In genomic region chr19:44756089-44756562, GRCh38 we compare ENCODE assay signal across 14 cellular contexts. TPM values are rescaled to one million over a fixed set of nuclear protein-coding genes. Genes with fewer than 3 reads are reported as not detected.
DNase-seq lines count a peak whose midpoint lies in the region; ATAC-seq, FAIRE-seq and TF ChIP-seq lines count a peak whose summit lies in the region.
"Had no signal": no experiment of that assay in that cellular context is flagged by ENCODE, and none has a peak within 500 bp of the region (broad histone marks: within the 10 kb centered on the region; RNA-seq: fewer than 3 reads in every experiment).

No MANE protein-coding gene starts in this region.

- no peaks in the 10 kb centered on the region for H3K9me3 Mint-ChIP-seq in CD4-positive, alpha-beta T cell

- no peaks in the 10 kb centered on the region for H3K9me3 ChIP-seq in CD4-positive, alpha-beta T cell (ENCODE audit: control insufficient read depth, low read length)
- H3K9me3 ChIP-seq in Panc1 (ENCODE audit: control insufficient read depth, insufficient read depth, low read depth, low read length) (no peaks in the 10 kb centered on the region), esophagus muscularis mucosa (no peaks in the 10 kb centered on the region), prostate gland (no peaks in the 10 kb centered on the region)
- H3K9me3 ChIP-seq: SJSA1 had no signal

- H3K4me1 Mint-ChIP-seq in CD4-positive, alpha-beta T cell (ENCODE audit: low read depth), result peaks cover 70% of the 10 kb centered on the region

- peak overlapping the region; percentile 66 for H3K4me3 Mint-ChIP-seq in CD4-positive, alpha-beta T cell

- no peak for FAIRE-seq in H54 (lab: Jason Lieb, UNC)

- no peaks in the 10 kb centered on the region for H3K36me3 ChIP-seq in Panc1 (ENCODE audit: control insufficient read depth, insufficient read depth, low read length)
- peaks cover 7 to 73% (median 53%) of the 10 kb centered on the region in 4 donors for H3K36me3 ChIP-seq in esophagus muscularis mucosa
- H3K36me3 ChIP-seq in prostate gland, result peaks cover 0 to 3% of the 10 kb centered on the region in 2 donors

- BruUV-seq in Panc1 (replicated peaks; lab: Mats Ljungman, UMichigan), result no TSS peak

- no peak for TF ChIP-seq EP300 in esophagus muscularis mucosa (IDR thresholded peaks at IDR 0.05)

- POLR2A ChIA-PET in CD4-positive, alpha-beta T cell (lab: Charles Lee), result no interaction called here
- POLR2A ChIA-PET in Panc1 (lab: Charles Lee), result no interaction called here

- H3K4me1 ChIP-seq in Panc1 (ENCODE audit: control insufficient read depth, insufficient read depth, low read length) (peaks cover 42% of the 10 kb centered on the region), esophagus muscularis mucosa (peaks cover 66 to 88% (median 80%) of the 10 kb centered on the region in 4 donors), prostate gland (replicated peaks) (peaks cover 38% of the 10 kb centered on the region)

- ATAC-seq in CD4-positive, alpha-beta T cell (ENCODE audit: poor library complexity), result no peak
- no peak for ATAC-seq in Panc1
- ATAC-seq: activated CD4-positive, CD25-positive, alpha-beta regulatory T cell treated with anti-CD3 and anti-CD28 coated beads, Interleukin-2, amount 50 U/mL, for 24 hours had no signal

- no peaks in the 10 kb centered on the region for H3K27me3 Mint-ChIP-seq in CD4-positive, alpha-beta T cell

- no peak for DNase-seq in CD4-positive, alpha-beta T cell
- DNase-seq in Panc1 (ENCODE audit: low read depth, low spot score) (no peak), esophagus muscularis mucosa (ENCODE audit: extremely low spot score) (no peak), prostate gland (ENCODE audit: low spot score) (no peak), C1 segment of cervical spinal cord (lab: John Stamatoyannopoulos, UW) (no peak), GF-D8 (lab: John Stamatoyannopoulos, UW) (no peak), H54 (ENCODE audit: insufficient read length, low spot score) (no peak), amniotic stem cell (lab: John Stamatoyannopoulos, UW) (no peak)

- no peaks in the 10 kb centered on the region for H3K27me3 ChIP-seq in CD4-positive, alpha-beta T cell (ENCODE audit: control insufficient read depth, insufficient read depth, low read length)
- no peaks in the 10 kb centered on the region for H3K27me3 ChIP-seq in Panc1 (ENCODE audit: control insufficient read depth, insufficient read depth, low read length)
- no peaks in the 10 kb centered on the region for H3K27me3 ChIP-seq in esophagus muscularis mucosa
- H3K27me3 ChIP-seq in prostate gland (replicated peaks; ENCODE audit: insufficient read depth), result no peaks in the 10 kb centered on the region
- H3K27me3 ChIP-seq: SJSA1 had no signal

- H3K4me3 ChIP-seq in Panc1 (ENCODE audit: low read depth in 2 of 2, low read length in 2 of 2) (no peak overlapping the region), esophagus muscularis mucosa (no peak overlapping the region), prostate gland (no peak overlapping the region)
- H3K4me3 ChIP-seq: SJSA1 had no signal

- TF ChIP-seq CTCF in CD4-positive, alpha-beta T cell (IDR thresholded peaks at IDR 0.05), result no peak
- TF ChIP-seq CTCF in Panc1 (IDR thresholded peaks at IDR 0.05) (no peak), esophagus muscularis mucosa (IDR thresholded peaks at IDR 0.05) (no peak), prostate gland (IDR thresholded peaks at IDR 0.05) (no peak)

- TF ChIP-seq POLR2A in esophagus muscularis mucosa (IDR thresholded peaks at IDR 0.05; ENCODE audit: low read depth) (no peak), prostate gland (IDR thresholded peaks at IDR 0.05) (no peak), H54 (IDR thresholded peaks at IDR 0.05; ENCODE audit: low read depth, low read length) (no peak)

- intact Hi-C loops in CD4-positive, alpha-beta T cell (cut with DNase I, micrococcal nuclease), result no loop called here
- intact Hi-C loops in Panc1 (cut with micrococcal nuclease; ENCODE audit: unreplicated experiment) (no loop called here), esophagus muscularis mucosa (cut with DNase I) (no loop called here), prostate gland (cut with DNase I) (no loop called here)

- WGBS in esophagus muscularis mucosa, result 100% methylated on average over 2 of the region's 7 CpGs
- WGBS in prostate gland, result 88% methylated on average over 7 of the region's 7 CpGs

- CTCF ChIA-PET in CD4-positive, alpha-beta T cell (lab: Charles Lee), result interaction anchor here (1.3 kb wide), 1 partner anchor 32 kb away, joined by 6 read pairs; no protein-coding TSS in a partner anchor
- CTCF ChIA-PET in Panc1 (lab: Charles Lee), result no interaction called here

- H3K27ac ChIP-seq in CD4-positive, alpha-beta T cell (ENCODE audit: low read depth, low read length), result peak overlapping the region; percentile 46
- peak overlapping the region; percentile 63; the same call in 1 of the 2 replicates for H3K27ac ChIP-seq in Panc1 (ENCODE audit: low read length)
- H3K27ac ChIP-seq in esophagus muscularis mucosa (replicated peaks in 1 of 4), result peak overlapping the region; percentile 89 to 95 (median 90)
- peak overlapping the region; percentile 46 to 96 for H3K27ac ChIP-seq in prostate gland

- H3K36me3 Mint-ChIP-seq in CD4-positive, alpha-beta T cell (ENCODE audit: low read depth), result peaks cover 66% of the 10 kb centered on the region

- in situ Hi-C loops in Panc1 (cut with HindIII; ENCODE audit: low pct_unique_long_range_greater_than_20kb, low sequenced_read_pairs), result no loop called here

- H3K27ac Mint-ChIP-seq in CD4-positive, alpha-beta T cell, result peak overlapping the region; percentile 99

RNA-seq across cellular contexts. Expression of gene BCL3, which starts 7.6 kb away (rescaled TPM):
- total RNA-seq in CD4-positive, alpha-beta T cell, result 10 to 100 TPM; 90.9 to 97.1 TPM
- total RNA-seq in Panc1 (2021; ENCODE audit: unreplicated experiment) (48.5 TPM), esophagus muscularis mucosa (100 to 1,000 TPM in 1 of 4 donors, 10 to 100 TPM in 2, 1 to 10 TPM in 1; 10.0 to 147 (median 20.2) TPM), prostate gland (10 to 100 TPM; 22.6 to 44.0 TPM)
- 80.9 TPM for polyA plus RNA-seq in Panc1 (2012; ENCODE audit: insufficient read length)

RNA-seq across cellular contexts. Expression of gene CBLC, which starts 21.6 kb away (rescaled TPM):
- not detected for total RNA-seq in CD4-positive, alpha-beta T cell
- 0.80 TPM for total RNA-seq in Panc1 (2021; ENCODE audit: unreplicated experiment)
- polyA plus RNA-seq in Panc1 (2012; ENCODE audit: insufficient read length), result 2.3 TPM
- total RNA-seq in esophagus muscularis mucosa, result under 1 TPM in 2 of 4 donors, not detected in 2; 0.34 to 0.50 TPM
- 10 to 100 TPM; 30.1 to 33.6 TPM for total RNA-seq in prostate gland
- total RNA-seq: LHCN-M2, osteocyte, SJSA1 had no signal

RNA-seq across cellular contexts. Expression of gene BCAM, which starts 52.8 kb away (rescaled TPM):
- total RNA-seq in CD4-positive, alpha-beta T cell, result not detected
- total RNA-seq in Panc1 (2021; ENCODE audit: unreplicated experiment), result 21.5 TPM
- polyA plus RNA-seq in Panc1 (2012; ENCODE audit: insufficient read length), result 85.2 TPM
- 10 to 100 TPM; 32.4 to 76.5 (median 56.6) TPM for total RNA-seq in esophagus muscularis mucosa
- total RNA-seq in prostate gland, result 100 to 1,000 TPM; 258 to 501 TPM

RNA-seq across cellular contexts. Expression of gene CEACAM16, which starts 57.2 kb away (rescaled TPM):
- total RNA-seq in CD4-positive, alpha-beta T cell, result not detected
- total RNA-seq in Panc1 (2021; ENCODE audit: unreplicated experiment) (not detected), esophagus muscularis mucosa (not detected), prostate gland (not detected)
- polyA plus RNA-seq in Panc1 (2012; ENCODE audit: insufficient read length), result not detected
- total RNA-seq: epithelial cell of proximal tubule, LHCN-M2, osteocyte, SJSA1, ureter had no signal

Comparison
In these comparisons a context has a peak if more than half of its experiments do, and no peak if none do; other contexts are left out.
1. RNA of gene CBLC, which starts 21.6 kb away (total RNA-seq): 30.1 to 33.6 TPM in prostate gland; 0.80 TPM in Panc1 (single experiment), 0.34 to 0.50 TPM in esophagus muscularis mucosa and not detected in CD4-positive, alpha-beta T cell; every median in the first group is over 10 times any median in the second.
2. RNA of gene BCAM, which starts 52.8 kb away (total RNA-seq): 258 to 501 TPM in prostate gland, 32.4 to 76.5 TPM in esophagus muscularis mucosa and 21.5 TPM in Panc1 (single experiment); not detected in CD4-positive, alpha-beta T cell; every median in the first group is over 10 times any median in the second.
3. Peak in every context shown above with its lines, with median percentiles within 50 percentile points of each other: H3K27ac ChIP-seq.